In the genomic region with DNA sequence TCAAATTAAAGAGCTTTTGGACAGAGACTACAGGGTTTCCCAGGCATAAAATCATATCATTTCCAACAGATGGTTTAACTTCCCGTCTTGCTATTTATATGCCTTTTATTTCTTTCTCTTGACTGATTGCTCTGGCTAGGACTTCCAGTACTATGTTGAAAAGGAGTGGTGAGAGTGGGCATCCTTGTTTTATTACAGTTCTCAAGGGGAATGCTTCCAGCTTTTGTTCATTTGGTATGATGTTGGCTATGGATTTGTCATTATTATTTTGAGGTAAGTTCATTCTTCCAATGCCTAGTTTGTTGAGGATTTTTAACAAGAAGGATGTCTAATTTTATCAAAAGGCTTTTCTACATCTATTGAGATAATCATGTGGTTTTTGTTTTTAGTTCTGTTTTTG, we compare ENCODE assay signal across 20 cellular contexts.
DNase-seq lines count a peak whose midpoint lies in the region; ATAC-seq and TF ChIP-seq lines count a peak whose summit lies in the region.
"Had no signal": no experiment of that assay in that cellular context is flagged by ENCODE, and none has a peak within 500 bp of the region (broad histone marks: within the 10 kb centered on the region; RNA-seq: fewer than 3 reads in every experiment).

No MANE protein-coding gene starts in this region.

- peaks cover 24% of the 10 kb centered on the region for H3K9me3 Mint-ChIP-seq in activated naive CD4-positive, alpha-beta T cell treated with anti-CD3 and anti-CD28 coated beads, Interleukin-2, amount 10 ng/mL, durations not matched to agents 7 days and 5 days
- H3K9me3 Mint-ChIP-seq in activated naive CD4-positive, alpha-beta T cell treated with anti-CD3 and anti-CD28 coated beads, Interleukin-2, amount 50 U/mL, for 72 hours = peaks cover 9 to 18% of the 10 kb centered on the region in 2 donors
- H3K9me3 Mint-ChIP-seq in CD4-positive, alpha-beta T cell = peaks cover 5% of the 10 kb centered on the region
- peaks cover 0 to 13% (median 3%) of the 10 kb centered on the region in 9 donors for H3K9me3 Mint-ChIP-seq in naive thymus-derived CD8-positive, alpha-beta T cell
- H3K9me3 Mint-ChIP-seq: CD8-positive, alpha-beta memory T cell had no signal

- no peak overlapping the region for H3K27ac ChIP-seq in BLaER1
- no peak overlapping the region for H3K27ac ChIP-seq in CD4-positive, alpha-beta T cell (ENCODE audit: low read depth, low read length)
- H3K27ac ChIP-seq: BLaER1 treated with 17β-estradiol and CSF1 and Interleukin-3, amounts not matched to agents 10 nM and 100 nM; C4-2B had no signal

- H3K36me3 Mint-ChIP-seq in activated naive CD4-positive, alpha-beta T cell treated with anti-CD3 and anti-CD28 coated beads, Interleukin-2, amount 10 ng/mL, durations not matched to agents 7 days and 5 days = peaks cover 71% of the 10 kb centered on the region
- H3K36me3 Mint-ChIP-seq in activated naive CD4-positive, alpha-beta T cell treated with anti-CD3 and anti-CD28 coated beads, Interleukin-2, amount 50 U/mL, for 72 hours = peaks cover 25 to 28% of the 10 kb centered on the region in 2 donors
- peaks cover 62% of the 10 kb centered on the region for H3K36me3 Mint-ChIP-seq in CD4-positive, alpha-beta T cell (ENCODE audit: low read depth)
- H3K36me3 Mint-ChIP-seq in naive thymus-derived CD8-positive, alpha-beta T cell = peaks cover 6 to 15% (median 6%) of the 10 kb centered on the region in 3 donors

- H3K27ac Mint-ChIP-seq in activated naive CD4-positive, alpha-beta T cell treated with anti-CD3 and anti-CD28 coated beads, Interleukin-2, amount 10 ng/mL, durations not matched to agents 7 days and 5 days = peak overlapping the region; percentile 7
- H3K27ac Mint-ChIP-seq in activated naive CD4-positive, alpha-beta T cell treated with anti-CD3 and anti-CD28 coated beads, Interleukin-2, amount 50 U/mL, for 72 hours = no peak overlapping the region
- H3K27ac Mint-ChIP-seq in CD4-positive, alpha-beta T cell = peak overlapping the region; percentile 59
- peak overlapping the region in 1 of 10 donors; percentile 28 for H3K27ac Mint-ChIP-seq in naive thymus-derived CD8-positive, alpha-beta T cell
- H3K27ac Mint-ChIP-seq: CD8-positive, alpha-beta memory T cell had no signal

- H3K27me3 Mint-ChIP-seq in activated naive CD4-positive, alpha-beta T cell treated with anti-CD3 and anti-CD28 coated beads, Interleukin-2, amount 10 ng/mL, durations not matched to agents 7 days and 5 days = no peaks in the 10 kb centered on the region
- H3K27me3 Mint-ChIP-seq in CD4-positive, alpha-beta T cell = no peaks in the 10 kb centered on the region
- no peaks in the 10 kb centered on the region for H3K27me3 Mint-ChIP-seq in naive thymus-derived CD8-positive, alpha-beta T cell
- H3K27me3 Mint-ChIP-seq: CD4-positive, alpha-beta memory T cell; CD8-positive, alpha-beta memory T cell had no signal

- no peak for TF ChIP-seq CTCF in CD4-positive, alpha-beta T cell (IDR thresholded peaks at IDR 0.05)

- CTCF ChIA-PET in activated naive CD4-positive, alpha-beta T cell treated with anti-CD3 and anti-CD28 coated beads, Interleukin-2, amount 10 ng/mL, durations not matched to agents 7 days and 5 days (lab: Charles Lee) = no interaction called here
- CTCF ChIA-PET in CD4-positive, alpha-beta T cell (lab: Charles Lee) = no interaction called here

- intact Hi-C loops in CD4-positive, alpha-beta T cell (cut with DNase I, micrococcal nuclease) = no loop called here

- POLR2A ChIA-PET in CD4-positive, alpha-beta T cell (lab: Charles Lee) = interaction anchor here (1.5 kb wide), 1 partner anchor 133 kb away, joined by 3 read pairs; no protein-coding TSS in a partner anchor
- POLR2A ChIA-PET in naive thymus-derived CD8-positive, alpha-beta T cell (lab: Charles Lee) = no interaction called here

- H3K4me1 ChIP-seq in BLaER1 = peaks cover 9% of the 10 kb centered on the region
- H3K4me1 ChIP-seq: BE2C, Caco-2 had no signal

- H3K9ac ChIP-seq in BLaER1 = no peak overlapping the region
- H3K9ac ChIP-seq: BLaER1 treated with 17β-estradiol and CSF1 and Interleukin-3, amounts not matched to agents 10 nM and 100 nM had no signal

- H3K4me3 Mint-ChIP-seq in activated naive CD4-positive, alpha-beta T cell treated with anti-CD3 and anti-CD28 coated beads, Interleukin-2, amount 10 ng/mL, durations not matched to agents 7 days and 5 days = no peak overlapping the region
- H3K4me3 Mint-ChIP-seq in CD4-positive, alpha-beta T cell = no peak overlapping the region
- H3K4me3 Mint-ChIP-seq in naive thymus-derived CD8-positive, alpha-beta T cell = no peak overlapping the region
- H3K4me3 Mint-ChIP-seq: CD4-positive, alpha-beta memory T cell; CD8-positive, alpha-beta memory T cell had no signal

- H3K27me3 ChIP-seq in BLaER1 = no peaks in the 10 kb centered on the region
- no peaks in the 10 kb centered on the region for H3K27me3 ChIP-seq in CD4-positive, alpha-beta T cell (ENCODE audit: control insufficient read depth, insufficient read depth, low read length)
- H3K27me3 ChIP-seq: BE2C; BLaER1 treated with 17β-estradiol and CSF1 and Interleukin-3, amounts not matched to agents 10 nM and 100 nM had no signal

- no peak overlapping the region for H3K4me3 ChIP-seq in BLaER1
- H3K4me3 ChIP-seq: BLaER1 treated with 17β-estradiol and CSF1 and Interleukin-3, amounts not matched to agents 10 nM and 100 nM; GM12878 had no signal

- ATAC-seq in activated naive CD4-positive, alpha-beta T cell treated with anti-CD3 and anti-CD28 coated beads, Interleukin-2, amount 50 U/mL, for 72 hours = no peak
- no peak for ATAC-seq in CD4-positive, alpha-beta T cell (ENCODE audit: poor library complexity)
- ATAC-seq in HG03565 (IDR thresholded peaks at IDR 0.05; ENCODE audit: unreplicated experiment) (no peak), GM19023 (IDR thresholded peaks at IDR 0.05; ENCODE audit: unreplicated experiment) (no peak)
- ATAC-seq in naive thymus-derived CD8-positive, alpha-beta T cell = no peak
- ATAC-seq: GM12878 had no signal

- DNase-seq in activated naive CD4-positive, alpha-beta T cell treated with anti-CD3 and anti-CD28 coated beads, Interleukin-2, amount 10 ng/mL, durations not matched to agents 7 days and 5 days = no peak
- no peak for DNase-seq in activated naive CD4-positive, alpha-beta T cell treated with anti-CD3 and anti-CD28 coated beads, Interleukin-2, amount 50 U/mL, for 72 hours (ENCODE audit: low spot score in 2 of 2)
- DNase-seq in CD4-positive, alpha-beta T cell = no peak
- DNase-seq in cerebellar cortex (ENCODE audit: low spot score) = peak; percentile 89
- DNase-seq in naive thymus-derived CD8-positive, alpha-beta T cell = no peak
- DNase-seq: 8988T; ACHN; BE2C; Caco-2; Calu3; CD4-positive, alpha-beta memory T cell; CD8-positive, alpha-beta memory T cell; DMS79 treated with DMSO at 0.1 percent for 48 hours; GDM1 had no signal

- peaks cover 5% of the 10 kb centered on the region; the same call in 1 of the 2 replicates for H3K9me3 ChIP-seq in BLaER1
- H3K9me3 ChIP-seq in CD4-positive, alpha-beta T cell (ENCODE audit: control insufficient read depth, low read length) = no peaks in the 10 kb centered on the region
- H3K9me3 ChIP-seq: BE2C, Caco-2 had no signal

- no peaks in the 10 kb centered on the region for H4K20me1 ChIP-seq in BLaER1
- H4K20me1 ChIP-seq: BLaER1 treated with 17β-estradiol and CSF1 and Interleukin-3, amounts not matched to agents 10 nM and 100 nM had no signal

- H3K4me1 Mint-ChIP-seq in activated naive CD4-positive, alpha-beta T cell treated with anti-CD3 and anti-CD28 coated beads, Interleukin-2, amount 10 ng/mL, durations not matched to agents 7 days and 5 days = peaks cover 9% of the 10 kb centered on the region
- peaks cover 51% of the 10 kb centered on the region for H3K4me1 Mint-ChIP-seq in CD4-positive, alpha-beta T cell (ENCODE audit: low read depth)
- peaks cover 9 to 15% (median 12%) of the 10 kb centered on the region in 4 donors for H3K4me1 Mint-ChIP-seq in naive thymus-derived CD8-positive, alpha-beta T cell

- H3K36me3 ChIP-seq in BLaER1 = no peaks in the 10 kb centered on the region
- H3K36me3 ChIP-seq: BE2C; BLaER1 treated with 17β-estradiol and CSF1 and Interleukin-3, amounts not matched to agents 10 nM and 100 nM had no signal

- H3K4me2 ChIP-seq in BLaER1 = peak overlapping the region; percentile 19; the same call in 1 of the 2 replicates

Comparison
In these comparisons a context has a peak if more than half of its experiments do, and no peak if none do; other contexts are left out.
1. H3K27ac Mint-ChIP-seq: peak in activated naive CD4-positive, alpha-beta T cell treated with anti-CD3 and anti-CD28 coated beads, Interleukin-2, amount 10 ng/mL, durations not matched to agents 7 days and 5 days (single experiment) and CD4-positive, alpha-beta T cell (single experiment); none in activated naive CD4-positive, alpha-beta T cell treated with anti-CD3 and anti-CD28 coated beads, Interleukin-2, amount 50 U/mL, for 72 hours (0 of 2).